Comparison of ENCODE assay signal across 1 cellular context in genomic region chr11:44469412-44469811, GRCh38.
A peak's percentile ranks its signal among the peaks of the same experiment; 100 is the strongest.
TF ChIP-seq lines count a peak whose summit lies in the region.

No MANE protein-coding gene starts in this region.

TF ChIP-seq in K562, 482 proteins besides CTCF, POLR2A, EP300 and RAD21:
- no peak for TF ChIP-seq PBX2 (CRISPR knock-in tag; IDR thresholded peaks at IDR 0.05; ENCODE audit: low read depth)
- TF ChIP-seq PBX2 (tag; conservative IDR thresholded peaks at IDR 0.05; ENCODE audit: low read depth): peak; percentile 65
- peak; percentile 66 for TF ChIP-seq PKNOX1 (IDR thresholded peaks at IDR 0.05)
- TF ChIP-seq DDX20 (tag; IDR thresholded peaks at IDR 0.05; ENCODE audit: low read depth): no peak
- TF ChIP-seq ATF3 (IDR thresholded peaks at IDR 0.05): peak; percentile 29; the same call in 1 of the 2 replicates
- no peak for TF ChIP-seq ATF3 (CRISPR knock-in tag; conservative IDR thresholded peaks at IDR 0.05)
- TF ChIP-seq MEIS2 (IDR thresholded peaks at IDR 0.05; ENCODE audit: partially characterized antibody): peak; percentile 78
- peak; percentile 73; the same call in 1 of the 2 replicates for TF ChIP-seq ATF7 (IDR thresholded peaks at IDR 0.05)
- TF ChIP-seq CBFA2T3 (IDR thresholded peaks at IDR 0.05): no peak
